1 cellular context compared by ENCODE assay signal in the genomic region with DNA sequence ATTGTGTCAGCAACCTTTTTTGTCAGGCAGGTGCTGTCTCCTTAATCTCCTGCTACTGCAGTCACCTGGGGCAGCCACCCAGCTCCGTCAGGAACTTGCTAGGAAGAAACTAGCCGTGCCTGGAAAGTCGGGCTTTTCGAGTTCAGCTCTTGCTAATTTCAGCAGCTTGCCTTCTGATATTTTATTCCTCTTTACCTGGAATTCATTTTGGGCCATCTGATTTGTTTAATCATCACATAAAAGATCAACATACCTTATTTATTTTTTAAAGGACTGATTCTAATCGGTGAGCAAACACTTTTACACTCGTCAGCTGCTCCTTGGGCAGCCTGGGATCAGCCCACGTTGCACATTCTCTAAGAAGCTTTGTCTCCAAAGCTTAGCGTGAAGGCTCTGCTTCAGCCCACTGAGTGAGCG.
TF ChIP-seq lines count a peak whose summit lies in the region.

No MANE protein-coding gene starts in this region.

TF ChIP-seq in WTC11, 78 proteins besides CTCF, POLR2A, EP300 and RAD21 (continued from another document):
- TF ChIP-seq RORB (CRISPR knock-in tag; IDR thresholded peaks at IDR 0.05) (no peak), FOXK1 (CRISPR knock-in tag; IDR thresholded peaks at IDR 0.05) (no peak), ATF1 (CRISPR knock-in tag; IDR thresholded peaks at IDR 0.05) (no peak), ZNF232 (CRISPR knock-in tag; IDR thresholded peaks at IDR 0.05) (no peak), SOX15 (CRISPR knock-in tag; IDR thresholded peaks at IDR 0.05) (no peak)
- TF ChIP-seq, protein P1, sequence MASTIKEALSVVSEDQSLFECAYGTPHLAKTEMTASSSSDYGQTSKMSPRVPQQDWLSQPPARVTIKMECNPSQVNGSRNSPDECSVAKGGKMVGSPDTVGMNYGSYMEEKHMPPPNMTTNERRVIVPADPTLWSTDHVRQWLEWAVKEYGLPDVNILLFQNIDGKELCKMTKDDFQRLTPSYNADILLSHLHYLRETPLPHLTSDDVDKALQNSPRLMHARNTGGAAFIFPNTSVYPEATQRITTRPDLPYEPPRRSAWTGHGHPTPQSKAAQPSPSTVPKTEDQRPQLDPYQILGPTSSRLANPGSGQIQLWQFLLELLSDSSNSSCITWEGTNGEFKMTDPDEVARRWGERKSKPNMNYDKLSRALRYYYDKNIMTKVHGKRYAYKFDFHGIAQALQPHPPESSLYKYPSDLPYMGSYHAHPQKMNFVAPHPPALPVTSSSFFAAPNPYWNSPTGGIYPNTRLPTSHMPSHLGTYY (CRISPR knock-in tag; IDR thresholded peaks at IDR 0.05), result no peak
- TF ChIP-seq, protein P2, sequence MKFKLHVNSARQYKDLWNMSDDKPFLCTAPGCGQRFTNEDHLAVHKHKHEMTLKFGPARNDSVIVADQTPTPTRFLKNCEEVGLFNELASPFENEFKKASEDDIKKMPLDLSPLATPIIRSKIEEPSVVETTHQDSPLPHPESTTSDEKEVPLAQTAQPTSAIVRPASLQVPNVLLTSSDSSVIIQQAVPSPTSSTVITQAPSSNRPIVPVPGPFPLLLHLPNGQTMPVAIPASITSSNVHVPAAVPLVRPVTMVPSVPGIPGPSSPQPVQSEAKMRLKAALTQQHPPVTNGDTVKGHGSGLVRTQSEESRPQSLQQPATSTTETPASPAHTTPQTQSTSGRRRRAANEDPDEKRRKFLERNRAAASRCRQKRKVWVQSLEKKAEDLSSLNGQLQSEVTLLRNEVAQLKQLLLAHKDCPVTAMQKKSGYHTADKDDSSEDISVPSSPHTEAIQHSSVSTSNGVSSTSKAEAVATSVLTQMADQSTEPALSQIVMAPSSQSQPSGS (CRISPR knock-in tag; IDR thresholded peaks at IDR 0.05; ENCODE audit: borderline replicate concordance, low read depth), result no peak
- TF ChIP-seq, protein P3, sequence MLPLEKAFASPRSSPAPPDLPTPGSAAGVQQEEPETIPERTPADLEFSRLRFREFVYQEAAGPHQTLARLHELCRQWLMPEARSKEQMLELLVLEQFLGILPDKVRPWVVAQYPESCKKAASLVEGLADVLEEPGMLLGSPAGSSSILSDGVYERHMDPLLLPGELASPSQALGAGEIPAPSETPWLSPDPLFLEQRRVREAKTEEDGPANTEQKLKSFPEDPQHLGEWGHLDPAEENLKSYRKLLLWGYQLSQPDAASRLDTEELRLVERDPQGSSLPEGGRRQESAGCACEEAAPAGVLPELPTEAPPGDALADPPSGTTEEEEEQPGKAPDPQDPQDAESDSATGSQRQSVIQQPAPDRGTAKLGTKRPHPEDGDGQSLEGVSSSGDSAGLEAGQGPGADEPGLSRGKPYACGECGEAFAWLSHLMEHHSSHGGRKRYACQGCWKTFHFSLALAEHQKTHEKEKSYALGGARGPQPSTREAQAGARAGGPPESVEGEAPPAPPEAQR (CRISPR knock-in tag; IDR thresholded peaks at IDR 0.05), result no peak
- TF ChIP-seq, protein P4, sequence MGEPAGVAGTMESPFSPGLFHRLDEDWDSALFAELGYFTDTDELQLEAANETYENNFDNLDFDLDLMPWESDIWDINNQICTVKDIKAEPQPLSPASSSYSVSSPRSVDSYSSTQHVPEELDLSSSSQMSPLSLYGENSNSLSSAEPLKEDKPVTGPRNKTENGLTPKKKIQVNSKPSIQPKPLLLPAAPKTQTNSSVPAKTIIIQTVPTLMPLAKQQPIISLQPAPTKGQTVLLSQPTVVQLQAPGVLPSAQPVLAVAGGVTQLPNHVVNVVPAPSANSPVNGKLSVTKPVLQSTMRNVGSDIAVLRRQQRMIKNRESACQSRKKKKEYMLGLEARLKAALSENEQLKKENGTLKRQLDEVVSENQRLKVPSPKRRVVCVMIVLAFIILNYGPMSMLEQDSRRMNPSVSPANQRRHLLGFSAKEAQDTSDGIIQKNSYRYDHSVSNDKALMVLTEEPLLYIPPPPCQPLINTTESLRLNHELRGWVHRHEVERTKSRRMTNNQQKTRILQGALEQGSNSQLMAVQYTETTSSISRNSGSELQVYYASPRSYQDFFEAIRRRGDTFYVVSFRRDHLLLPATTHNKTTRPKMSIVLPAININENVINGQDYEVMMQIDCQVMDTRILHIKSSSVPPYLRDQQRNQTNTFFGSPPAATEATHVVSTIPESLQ (CRISPR knock-in tag; IDR thresholded peaks at IDR 0.05), result no peak
- TF ChIP-seq, protein P5, sequence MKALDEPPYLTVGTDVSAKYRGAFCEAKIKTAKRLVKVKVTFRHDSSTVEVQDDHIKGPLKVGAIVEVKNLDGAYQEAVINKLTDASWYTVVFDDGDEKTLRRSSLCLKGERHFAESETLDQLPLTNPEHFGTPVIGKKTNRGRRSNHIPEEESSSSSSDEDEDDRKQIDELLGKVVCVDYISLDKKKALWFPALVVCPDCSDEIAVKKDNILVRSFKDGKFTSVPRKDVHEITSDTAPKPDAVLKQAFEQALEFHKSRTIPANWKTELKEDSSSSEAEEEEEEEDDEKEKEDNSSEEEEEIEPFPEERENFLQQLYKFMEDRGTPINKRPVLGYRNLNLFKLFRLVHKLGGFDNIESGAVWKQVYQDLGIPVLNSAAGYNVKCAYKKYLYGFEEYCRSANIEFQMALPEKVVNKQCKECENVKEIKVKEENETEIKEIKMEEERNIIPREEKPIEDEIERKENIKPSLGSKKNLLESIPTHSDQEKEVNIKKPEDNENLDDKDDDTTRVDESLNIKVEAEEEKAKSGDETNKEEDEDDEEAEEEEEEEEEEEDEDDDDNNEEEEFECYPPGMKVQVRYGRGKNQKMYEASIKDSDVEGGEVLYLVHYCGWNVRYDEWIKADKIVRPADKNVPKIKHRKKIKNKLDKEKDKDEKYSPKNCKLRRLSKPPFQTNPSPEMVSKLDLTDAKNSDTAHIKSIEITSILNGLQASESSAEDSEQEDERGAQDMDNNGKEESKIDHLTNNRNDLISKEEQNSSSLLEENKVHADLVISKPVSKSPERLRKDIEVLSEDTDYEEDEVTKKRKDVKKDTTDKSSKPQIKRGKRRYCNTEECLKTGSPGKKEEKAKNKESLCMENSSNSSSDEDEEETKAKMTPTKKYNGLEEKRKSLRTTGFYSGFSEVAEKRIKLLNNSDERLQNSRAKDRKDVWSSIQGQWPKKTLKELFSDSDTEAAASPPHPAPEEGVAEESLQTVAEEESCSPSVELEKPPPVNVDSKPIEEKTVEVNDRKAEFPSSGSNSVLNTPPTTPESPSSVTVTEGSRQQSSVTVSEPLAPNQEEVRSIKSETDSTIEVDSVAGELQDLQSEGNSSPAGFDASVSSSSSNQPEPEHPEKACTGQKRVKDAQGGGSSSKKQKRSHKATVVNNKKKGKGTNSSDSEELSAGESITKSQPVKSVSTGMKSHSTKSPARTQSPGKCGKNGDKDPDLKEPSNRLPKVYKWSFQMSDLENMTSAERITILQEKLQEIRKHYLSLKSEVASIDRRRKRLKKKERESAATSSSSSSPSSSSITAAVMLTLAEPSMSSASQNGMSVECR (CRISPR knock-in tag; IDR thresholded peaks at IDR 0.05; ENCODE audit: borderline replicate concordance), result no peak
